In genomic region chr4:88008133-88008621, GRCh38 we compare ENCODE assay signal across 8 cellular contexts. TPM values are rescaled to one million over a fixed set of nuclear protein-coding genes. Genes with fewer than 3 reads are reported as not detected.
DNase-seq lines count a peak whose midpoint lies in the region; ATAC-seq, FAIRE-seq and TF ChIP-seq lines count a peak whose summit lies in the region.

No MANE protein-coding gene starts in this region.

- no peak overlapping the region for H2AK5ac ChIP-seq in H1 (ENCODE audit: low read depth, low read length)

- peak overlapping the region; percentile 95 for H3K4me2 ChIP-seq in Karpas-422 (ENCODE audit: low read depth, low read length, poor library complexity, severe bottlenecking)
- H3K4me2 ChIP-seq in H1 (ENCODE audit: insufficient read depth in 1 of 2, low read depth in 2 of 2, low read length in 2 of 2): peak overlapping the region; percentile 71 to 83

- H4K8ac ChIP-seq in H1 (ENCODE audit: extremely low read depth, insufficient read depth, low read length): peak overlapping the region; percentile 95

- no peak overlapping the region for H2BK15ac ChIP-seq in H1 (ENCODE audit: low read length)

- POLR2A ChIA-PET in H1 (lab: Charles Lee; ENCODE audit: partially characterized antibody): interaction anchor here (0.6 to 1.8 kb wide), 7 partner anchors 9 to 145 kb away, joined by 3 to 5 read pairs (median 3); partner anchors contain the start of gene SPP1

- TF ChIP-seq RAD21 in H1 (IDR thresholded peaks at IDR 0.05 in 1 of 2, conservative IDR thresholded peaks at IDR 0.05 in 1 of 2; ENCODE audit: low read depth in 2 of 2, low read length in 2 of 2): no peak

- CTCF ChIA-PET in H1 (lab: Charles Lee; ENCODE audit: partially characterized antibody): no interaction called here

- no peak overlapping the region for H3K23ac ChIP-seq in H1 (ENCODE audit: insufficient read length)

- H3K18ac ChIP-seq in H1 (ENCODE audit: extremely low read depth, low read length): peak overlapping the region; percentile 42; the same call in 1 of the 2 replicates

- H3K79me2 ChIP-seq in Karpas-422 (ENCODE audit: low read length) (peaks cover 54% of the 10 kb centered on the region), H1 (ENCODE audit: control insufficient read depth in 1 of 2, insufficient read depth in 2 of 2, low read length in 2 of 2) (peaks cover 4 to 51% of the 10 kb centered on the region in 2 experiments; a peak in 3 of 4 replicates)

- TF ChIP-seq CTCF in WI38 (IDR thresholded peaks at IDR 0.05; ENCODE audit: low read depth, low read length): no peak
- no peak for TF ChIP-seq CTCF in H1 (IDR thresholded peaks at IDR 0.05; ENCODE audit: control extremely low read depth in 1 of 3, insufficient read depth in 1 of 3, low read depth in 1 of 3, low read length in 3 of 3)
- TF ChIP-seq CTCF in lung (IDR thresholded peaks at IDR 0.05; ENCODE audit: control extremely low read depth, extremely low read depth): no peak

- H3K36me3 ChIP-seq in H7 (replicated peaks; ENCODE audit: control insufficient read depth, insufficient read depth, low read length) (no peaks in the 10 kb centered on the region), Karpas-422 (ENCODE audit: insufficient read depth, low read length) (no peaks in the 10 kb centered on the region), H1 (ENCODE audit: control insufficient read depth in 2 of 4, insufficient read depth in 4 of 4, low read length in 3 of 4) (no peaks in the 10 kb centered on the region), lung (ENCODE audit: control insufficient read depth in 2 of 2, insufficient read depth in 2 of 2, low read length in 2 of 2) (no peaks in the 10 kb centered on the region)

- H3K4ac ChIP-seq in H1 (replicated peaks; ENCODE audit: insufficient read length, low read depth, low read length): no peak overlapping the region

- H3K27me3 ChIP-seq in H7 (ENCODE audit: control insufficient read depth, insufficient read depth, low read length) (peaks cover 7% of the 10 kb centered on the region), Karpas-422 (ENCODE audit: low read length) (no peaks in the 10 kb centered on the region), H1 (replicated peaks in 1 of 4; ENCODE audit: control insufficient read depth in 3 of 4, extremely low read depth in 1 of 4, insufficient read depth in 3 of 4, low read length in 3 of 4) (peaks cover 0 to 4% (median 0%) of the 10 kb centered on the region in 4 experiments; a peak in 3 of 7 replicates), lung (ENCODE audit: control insufficient read depth, insufficient read depth) (no peaks in the 10 kb centered on the region)

- H3K4me1 ChIP-seq in Karpas-422 (ENCODE audit: low read length): peaks cover 48% of the 10 kb centered on the region
- H3K4me1 ChIP-seq in H1 (replicated peaks in 1 of 4; ENCODE audit: control insufficient read depth in 3 of 4, insufficient read depth in 4 of 4, low read length in 3 of 4): peaks cover 0 to 9% (median 7%) of the 10 kb centered on the region in 4 experiments; a peak in 5 of 7 replicates
- peaks cover 0 to 5% of the 10 kb centered on the region in 2 donors for H3K4me1 ChIP-seq in lung (ENCODE audit: control insufficient read depth in 2 of 2, insufficient read depth in 2 of 2, low read length in 2 of 2)

- H3K4me1 Mint-ChIP-seq in stimulated activated naive CD8-positive, alpha-beta T cell treated with anti-CD3 and anti-CD28 coated beads, Interleukin-15, amount 100 ng/mL, for 72 hours: peaks cover 38% of the 10 kb centered on the region

- H3K4me3 ChIP-seq in H7 (ENCODE audit: insufficient read depth, low read depth, low read length) (peak overlapping the region; percentile 80), Karpas-422 (ENCODE audit: low read length) (peak overlapping the region; percentile 94), WI38 (ENCODE audit: low read depth, low read length) (peak overlapping the region; percentile 78), H1 (ENCODE audit: extremely low read depth in 1 of 4, insufficient read depth in 2 of 4, low read depth in 3 of 4, low read length in 4 of 4) (peak overlapping the region; percentile 77 to 84 (median 79)), lung (peak overlapping the region; percentile 96)

- no peak overlapping the region for H2BK12ac ChIP-seq in H1 (ENCODE audit: low read depth, low read length)

- peak overlapping the region in 1 of 2 donors; percentile 19 for H3K27ac Mint-ChIP-seq in stimulated activated naive CD8-positive, alpha-beta T cell treated with anti-CD3 and anti-CD28 coated beads, Interleukin-15, amount 100 ng/mL, for 72 hours

- H2BK20ac ChIP-seq in H1 (ENCODE audit: low read length): no peak overlapping the region

- H3K4me3 Mint-ChIP-seq in stimulated activated naive CD8-positive, alpha-beta T cell treated with anti-CD3 and anti-CD28 coated beads, Interleukin-15, amount 100 ng/mL, for 72 hours: peak overlapping the region; percentile 87 to 92

- no peak overlapping the region for H3K14ac ChIP-seq in H1 (ENCODE audit: insufficient read length)

- H4K91ac ChIP-seq in H1 (replicated peaks; ENCODE audit: insufficient read length, low read length): no peak overlapping the region

- no peak overlapping the region for H2BK120ac ChIP-seq in H1 (replicated peaks; ENCODE audit: low read depth, low read length)

- H3K9me2 ChIP-seq in Karpas-422 (replicated peaks; ENCODE audit: insufficient read depth, low read length): no peaks in the 10 kb centered on the region

- H4K20me1 ChIP-seq in Karpas-422 (ENCODE audit: insufficient read depth, low read depth, low read length) (peaks cover 9% of the 10 kb centered on the region), H1 (replicated peaks in 1 of 2; ENCODE audit: control insufficient read depth in 1 of 2, insufficient read depth in 2 of 2, low read length in 2 of 2) (peaks cover 7 to 12% of the 10 kb centered on the region in 2 experiments)

- no peak overlapping the region for H3K56ac ChIP-seq in H1 (replicated peaks; ENCODE audit: insufficient read length, low read depth, low read length)

- H3K9me3 Mint-ChIP-seq in stimulated activated naive CD8-positive, alpha-beta T cell treated with anti-CD3 and anti-CD28 coated beads, Interleukin-15, amount 100 ng/mL, for 72 hours: no peaks in the 10 kb centered on the region

- ATAC-seq in lung (ENCODE audit: insufficient read depth, low FRiP score): peak; percentile 32
- ATAC-seq in stimulated activated naive CD8-positive, alpha-beta T cell treated with anti-CD3 and anti-CD28 coated beads, Interleukin-15, amount 100 ng/mL, for 72 hours: peak; percentile 56

- H3K79me1 ChIP-seq in H1 (ENCODE audit: low read depth, low read length): peaks cover 5% of the 10 kb centered on the region

- no peak overlapping the region for H4K5ac ChIP-seq in H1 (ENCODE audit: insufficient read length, low read depth, low read length)

- H3K9ac ChIP-seq in Karpas-422 (ENCODE audit: low read length) (peak overlapping the region; percentile 84), H1 (replicated peaks in 1 of 4; ENCODE audit: extremely low read depth in 1 of 4, low read depth in 3 of 4, low read length in 3 of 4) (peak overlapping the region; percentile 67 to 97 (median 76))

- H3K27ac ChIP-seq in Karpas-422 (ENCODE audit: low read length) (no peak overlapping the region), H1 (ENCODE audit: low read depth, low read length) (peak overlapping the region; percentile 46), lung (ENCODE audit: low read depth in 1 of 2, low read length in 1 of 2) (peak overlapping the region; percentile 84 to 89)

- TF ChIP-seq EP300 in H1 (IDR thresholded peaks at IDR 0.05; ENCODE audit: borderline replicate concordance in 1 of 2, low read depth in 2 of 2, low read length in 2 of 2): no peak

- FAIRE-seq in H1 (lab: Jason Lieb, UNC): no peak

- H3K27me3 Mint-ChIP-seq in stimulated activated naive CD8-positive, alpha-beta T cell treated with anti-CD3 and anti-CD28 coated beads, Interleukin-15, amount 100 ng/mL, for 72 hours: peaks cover 12% of the 10 kb centered on the region

- peaks cover 9% of the 10 kb centered on the region; the same call in 1 of the 2 replicates for H3K23me2 ChIP-seq in H1 (ENCODE audit: low read depth, low read length)

- H3K9me3 ChIP-seq in Karpas-422 (ENCODE audit: low read length): no peaks in the 10 kb centered on the region
- H3K9me3 ChIP-seq in H1 (ENCODE audit: insufficient read depth in 2 of 2, low read depth in 1 of 2, low read length in 1 of 2): no peaks in the 10 kb centered on the region
- H3K9me3 ChIP-seq in lung (ENCODE audit: control insufficient read depth in 2 of 2, insufficient read depth in 1 of 2, low read length in 1 of 2): no peaks in the 10 kb centered on the region

- H2AFZ ChIP-seq in Karpas-422 (ENCODE audit: low read length) (0 out of 2 replicates have a peak overlapping the region, but pooled peaks have one; percentile 16), H1 (ENCODE audit: low read length) (no peak overlapping the region)

- 1% methylated on average over 36 of the region's 49 CpGs; no CpG with 5 or more reads in 1 of the 2 experiments for WGBS in H1 (ENCODE audit: extremely low coverage in 1 of 2, insufficient coverage in 1 of 2, insufficient read length in 1 of 2, insufficient replicate concordance in 2 of 2, low coverage in 1 of 2, low lambda C conversion rate in 2 of 2, missing lambda C conversion rate in 1 of 2), 2 experiments
- 0 to 1% methylated on average over 36 to 49 of the region's 49 CpGs for WGBS in lung, 2 donors

- H2BK5ac ChIP-seq in H1 (ENCODE audit: low read depth, low read length): 0 out of 2 replicates have a peak overlapping the region, but pooled peaks have one; percentile 74

- peak; percentile 31 to 33; a peak in 2 of 3 replicates for TF ChIP-seq POLR2A in H1 (IDR thresholded peaks at IDR 0.05; ENCODE audit: control extremely low read depth in 1 of 2, low read depth in 2 of 2, low read length in 2 of 2)

- DNase-seq in NCI-H2196 (lab: John Stamatoyannopoulos, UW; ENCODE audit: unreplicated experiment) (peak; percentile 4), NCI-H2196 treated with DMSO at 0.1 percent for 48 hours (lab: John Stamatoyannopoulos, UW; ENCODE audit: unreplicated experiment) (no peak), H7 (peak; percentile 75), Karpas-422 (peak; percentile 75), H1 (ENCODE audit: low read depth in 1 of 2, low spot score in 2 of 2) (peak in 1 of 2 experiments; percentile 64), lung (ENCODE audit: low spot score) (no peak)
- peak in 1 of 2 donors; percentile 17 for DNase-seq in stimulated activated naive CD8-positive, alpha-beta T cell treated with anti-CD3 and anti-CD28 coated beads, Interleukin-15, amount 100 ng/mL, for 72 hours

RNA-seq across cellular contexts. Expression of gene PKD2, which starts 0.7 kb away (rescaled TPM):
- 16.6 and 19.4 TPM in 2 replicates for total RNA-seq in H7 (2014; rRNA removed; shearing (Covaris generic))
- 17.6 and 20.8 TPM in 2 replicates for total RNA-seq in Karpas-422 (2014; rRNA removed; shearing (Covaris generic); ENCODE audit: low replicate concordance)
- 29.4 and 32.0 TPM in 2 replicates for total RNA-seq in H1 (2021; fragmentation: NEBNext Ultra II Directional; extraction: Animal tissue kit (Norgen Biotek cat#: 25700))
- polyA plus RNA-seq in H1 (2011; rRNA removed) (10.4 and 16.0 TPM in 2 replicates), lung (1 to 10 TPM; 8.5 to 9.8 TPM)
- polyA plus RNA-seq in H1 (2011; cell fraction: cytosol; rRNA removed): 28.6 TPM
- polyA plus RNA-seq in H1 (2011; cell fraction: nucleus; rRNA removed): 18.6 TPM
- polyA plus RNA-seq in H1 (2012, experiment 1 of 2): 34.6 to 43.2 TPM (median 39.0 TPM) in 4 replicates
- 2.2 TPM for polyA plus RNA-seq in H1 (2012, experiment 2 of 2)
- 28.4 TPM for polyA plus RNA-seq in H1 (2013, experiment 1 of 2)
- polyA plus RNA-seq in H1 (2013, experiment 2 of 2): 28.6 TPM
- polyA minus RNA-seq in H1 (2011; rRNA and poly(A)+ RNA removed): 41.7 and 57.9 TPM in 2 replicates
- polyA minus RNA-seq in H1 (2011; cell fraction: cytosol; rRNA and poly(A)+ RNA removed): 19.6 TPM
- 56.0 TPM for polyA minus RNA-seq in H1 (2011; cell fraction: nucleus; rRNA and poly(A)+ RNA removed)
- total RNA-seq in lung: 10 to 100 TPM; 24.4 to 71.2 TPM

RNA-seq across cellular contexts. Expression of gene SPP1, which starts 32.7 kb away (rescaled TPM):
- total RNA-seq in H7 (2014; rRNA removed; shearing (Covaris generic)): 88.2 and 98.0 TPM in 2 replicates
- total RNA-seq in Karpas-422 (2014; rRNA removed; shearing (Covaris generic); ENCODE audit: low replicate concordance): not detected in 2 replicates
- 22.3 and 26.5 TPM in 2 replicates for total RNA-seq in H1 (2021; fragmentation: NEBNext Ultra II Directional; extraction: Animal tissue kit (Norgen Biotek cat#: 25700))
- polyA plus RNA-seq in H1 (2011; rRNA removed) (10.1 and 13.7 TPM in 2 replicates), lung (100 to 1,000 TPM in 1 of 2 donors, 1 to 10 TPM in 1; 5.4 to 196 TPM)
- polyA plus RNA-seq in H1 (2011; cell fraction: cytosol; rRNA removed): 13.1 TPM
- polyA plus RNA-seq in H1 (2011; cell fraction: nucleus; rRNA removed): 18.0 TPM
- polyA plus RNA-seq in H1 (2012, experiment 1 of 2): 10.5 to 20.8 TPM (median 13.8 TPM) in 4 replicates
- polyA plus RNA-seq in H1 (2012, experiment 2 of 2): 1.6 TPM
- 85.8 TPM for polyA plus RNA-seq in H1 (2013, experiment 1 of 2)
- 106 TPM for polyA plus RNA-seq in H1 (2013, experiment 2 of 2)
- polyA minus RNA-seq in H1 (2011; rRNA and poly(A)+ RNA removed): 19.6 and 21.0 TPM in 2 replicates
- polyA minus RNA-seq in H1 (2011; cell fraction: cytosol; rRNA and poly(A)+ RNA removed): 5.9 TPM
- polyA minus RNA-seq in H1 (2011; cell fraction: nucleus; rRNA and poly(A)+ RNA removed): 7.3 TPM
- total RNA-seq in lung: 100 to 1,000 TPM in 1 of 2 donors, 10 to 100 TPM in 1; 29.3 to 433 TPM

Comparison
In these comparisons a context has a peak if more than half of its experiments do, and no peak if none do; other contexts are left out.
1. DNase-seq: peak in NCI-H2196 (single experiment), H7 (single experiment) and Karpas-422 (single experiment); none in NCI-H2196 treated with DMSO at 0.1 percent for 48 hours (single experiment) and lung (single experiment).
2. RNA of gene SPP1, which starts 32.7 kb away (total RNA-seq): 29.3 to 433 TPM in lung, 88.2 to 98.0 TPM in H7 and 22.3 to 26.5 TPM in H1; not detected in Karpas-422; every median in the first group is over 10 times any median in the second.
3. Peak in every context shown above with its lines, with median percentiles within 50 percentile points of each other: H3K4me3 ChIP-seq.